Comparison of ENCODE assay signal across 12 cellular contexts in the genomic region with DNA sequence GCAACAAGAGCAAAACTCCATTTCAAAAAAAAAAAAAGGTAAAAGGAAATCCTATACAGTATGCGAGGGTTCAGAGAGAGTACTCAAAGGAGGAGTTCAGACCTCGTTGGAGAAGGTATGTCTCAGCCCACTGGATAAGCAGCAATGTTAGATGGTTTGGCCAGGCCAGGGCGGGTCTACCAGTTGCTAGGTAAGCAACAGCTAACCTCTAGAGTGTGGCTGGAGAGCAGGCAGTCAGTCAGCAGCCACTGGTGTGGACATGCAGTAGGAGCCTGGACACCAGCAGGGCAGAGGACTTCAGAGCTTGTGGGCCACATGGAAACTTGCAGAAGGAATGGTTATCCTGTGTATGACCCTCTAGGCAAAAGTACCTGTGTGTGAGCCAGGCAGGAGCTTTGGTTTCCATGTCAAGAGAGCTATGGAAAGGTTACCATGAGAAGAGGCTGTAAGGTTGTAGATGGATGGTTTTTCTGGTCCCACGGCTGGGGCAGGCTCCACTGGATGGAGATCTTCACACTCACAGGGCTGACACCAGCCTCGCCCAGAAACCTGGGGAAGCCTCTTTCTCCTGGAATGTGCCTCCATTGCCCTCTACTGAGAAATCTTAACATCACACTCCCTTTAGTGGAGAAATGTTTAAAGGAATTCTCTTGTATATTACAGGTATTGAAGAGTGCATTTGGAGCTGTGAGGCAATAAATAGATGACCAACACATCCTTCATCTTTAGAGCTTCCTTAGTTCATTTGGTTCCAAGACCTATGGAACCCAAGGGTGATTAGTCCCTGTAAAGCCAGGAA.
DNase-seq lines count a peak whose midpoint lies in the region; ATAC-seq and TF ChIP-seq lines count a peak whose summit lies in the region.
"Had no signal": no experiment of that assay in that cellular context is flagged by ENCODE, and none has a peak within 500 bp of the region (broad histone marks: within the 10 kb centered on the region; RNA-seq: fewer than 3 reads in every experiment).

No MANE protein-coding gene starts in this region.

- ATAC-seq in HG03521 (IDR thresholded peaks at IDR 0.05; ENCODE audit: unreplicated experiment): no peak
- ATAC-seq: activated CD8-positive, alpha-beta T cell treated with anti-CD3 and anti-CD28 coated beads, Interleukin-2, amount 10 ng/mL, durations not matched to agents 7 days and 5 days; psoas muscle had no signal

- no peaks in the 10 kb centered on the region for H3K4me1 Mint-ChIP-seq in nephron progenitor cell
- no peaks in the 10 kb centered on the region for H3K4me1 Mint-ChIP-seq in activated T-helper 1 cell treated with anti-CD3 and anti-CD28 coated beads, Interleukin-12 subunit alpha, Interleukin-12 subunit beta, Interleukin-2, Interleukin-4 antibody, amounts not matched to agents 30 ng/mL and 10 ng/mL and 1 ng/mL, durations not matched to agents 14 hours and 24 hours and 36 hours (ENCODE audit: low read depth)

- H3K27me3 ChIP-seq in GM06990 (replicated peaks; ENCODE audit: control insufficient read depth, insufficient read depth, low read length): no peaks in the 10 kb centered on the region

- no peak for DNase-seq in GM06990 (ENCODE audit: extremely low read depth, insufficient read length)
- DNase-seq in LHCN-M2 (ENCODE audit: low read depth): peak; percentile 5
- peak; percentile 17 to 47 for DNase-seq in T47D (ENCODE audit: low read depth in 1 of 2, low spot score in 1 of 2)
- no peak for DNase-seq in nephron progenitor cell
- no peak for DNase-seq in activated T-helper 1 cell treated with anti-CD3 and anti-CD28 coated beads, Interleukin-12 subunit alpha, Interleukin-12 subunit beta, Interleukin-2, Interleukin-4 antibody, amounts not matched to agents 30 ng/mL and 10 ng/mL and 1 ng/mL, durations not matched to agents 14 hours and 24 hours and 36 hours (ENCODE audit: low spot score)
- DNase-seq in NCI-H524 (lab: John Stamatoyannopoulos, UW): no peak
- no peak for DNase-seq in OCI-M2 (lab: John Stamatoyannopoulos, UW; ENCODE audit: unreplicated experiment)
- DNase-seq: activated CD8-positive, alpha-beta T cell treated with anti-CD3 and anti-CD28 coated beads, Interleukin-2, amount 10 ng/mL, durations not matched to agents 7 days and 5 days; hypothalamus; NK-92 treated with Interleukin-12 subunit alpha and Interleukin-12 subunit beta, amount 100 ng/mL, for 24 hours; psoas muscle had no signal

- peaks cover 13% of the 10 kb centered on the region for H3K27me3 Mint-ChIP-seq in nephron progenitor cell (ENCODE audit: low read depth, poor library complexity)
- peaks cover 19% of the 10 kb centered on the region for H3K27me3 Mint-ChIP-seq in activated T-helper 1 cell treated with anti-CD3 and anti-CD28 coated beads, Interleukin-12 subunit alpha, Interleukin-12 subunit beta, Interleukin-2, Interleukin-4 antibody, amounts not matched to agents 30 ng/mL and 10 ng/mL and 1 ng/mL, durations not matched to agents 14 hours and 24 hours and 36 hours (ENCODE audit: insufficient read depth)

- no peaks in the 10 kb centered on the region for H3K36me3 ChIP-seq in GM06990 (ENCODE audit: control insufficient read depth, insufficient read depth, low read length)

- H3K4me3 Mint-ChIP-seq in nephron progenitor cell: no peak overlapping the region
- H3K4me3 Mint-ChIP-seq in activated T-helper 1 cell treated with anti-CD3 and anti-CD28 coated beads, Interleukin-12 subunit alpha, Interleukin-12 subunit beta, Interleukin-2, Interleukin-4 antibody, amounts not matched to agents 30 ng/mL and 10 ng/mL and 1 ng/mL, durations not matched to agents 14 hours and 24 hours and 36 hours: no peak overlapping the region
- H3K4me3 Mint-ChIP-seq: activated CD8-positive, alpha-beta T cell treated with anti-CD3 and anti-CD28 coated beads, Interleukin-2, amount 10 ng/mL, durations not matched to agents 7 days and 5 days had no signal

- in situ Hi-C loops in T47D (cut with HindIII; ENCODE audit: low pct_unique_long_range_greater_than_20kb, low sequenced_read_pairs): no loop called here

- peak; percentile 31 for TF ChIP-seq CTCF in GM06990 (IDR thresholded peaks at IDR 0.05; ENCODE audit: insufficient read depth, low read length, poor library complexity, severe bottlenecking)
- peak; percentile 40 for TF ChIP-seq CTCF in nephron progenitor cell (IDR thresholded peaks at IDR 0.05)

- no peaks in the 10 kb centered on the region for H3K9me3 Mint-ChIP-seq in nephron progenitor cell
- no peaks in the 10 kb centered on the region for H3K9me3 Mint-ChIP-seq in activated T-helper 1 cell treated with anti-CD3 and anti-CD28 coated beads, Interleukin-12 subunit alpha, Interleukin-12 subunit beta, Interleukin-2, Interleukin-4 antibody, amounts not matched to agents 30 ng/mL and 10 ng/mL and 1 ng/mL, durations not matched to agents 14 hours and 24 hours and 36 hours

- H3K27ac Mint-ChIP-seq in nephron progenitor cell: no peak overlapping the region
- no peak overlapping the region for H3K27ac Mint-ChIP-seq in activated T-helper 1 cell treated with anti-CD3 and anti-CD28 coated beads, Interleukin-12 subunit alpha, Interleukin-12 subunit beta, Interleukin-2, Interleukin-4 antibody, amounts not matched to agents 30 ng/mL and 10 ng/mL and 1 ng/mL, durations not matched to agents 14 hours and 24 hours and 36 hours
- H3K27ac Mint-ChIP-seq: activated CD8-positive, alpha-beta T cell treated with anti-CD3 and anti-CD28 coated beads, Interleukin-2, amount 10 ng/mL, durations not matched to agents 7 days and 5 days had no signal

- intact Hi-C loops in activated T-helper 1 cell treated with anti-CD3 and anti-CD28 coated beads, Interleukin-12 subunit alpha, Interleukin-12 subunit beta, Interleukin-2, Interleukin-4 antibody, amounts not matched to agents 30 ng/mL and 10 ng/mL and 1 ng/mL, durations not matched to agents 14 hours and 24 hours and 36 hours (cut with micrococcal nuclease): no loop called here

- no peaks in the 10 kb centered on the region for H3K36me3 Mint-ChIP-seq in nephron progenitor cell (ENCODE audit: low read depth)
- no peaks in the 10 kb centered on the region for H3K36me3 Mint-ChIP-seq in activated T-helper 1 cell treated with anti-CD3 and anti-CD28 coated beads, Interleukin-12 subunit alpha, Interleukin-12 subunit beta, Interleukin-2, Interleukin-4 antibody, amounts not matched to agents 30 ng/mL and 10 ng/mL and 1 ng/mL, durations not matched to agents 14 hours and 24 hours and 36 hours (ENCODE audit: low read depth)

- H3K4me3 ChIP-seq in GM06990 (replicated peaks; ENCODE audit: low read depth, low read length): no peak overlapping the region
- H3K4me3 ChIP-seq: psoas muscle had no signal

Comparison
In these comparisons a context has a peak if more than half of its experiments do, and no peak if none do; other contexts are left out.
1. DNase-seq: peak in LHCN-M2 (single experiment) and T47D (2 of 2); none in GM06990 (single experiment), nephron progenitor cell (single experiment), activated T-helper 1 cell treated with anti-CD3 and anti-CD28 coated beads, Interleukin-12 subunit alpha, Interleukin-12 subunit beta, Interleukin-2, Interleukin-4 antibody, amounts not matched to agents 30 ng/mL and 10 ng/mL and 1 ng/mL, durations not matched to agents 14 hours and 24 hours and 36 hours (single experiment), NCI-H524 (0 of 2) and OCI-M2 (single experiment).